ENCODE assay signal across 1 cellular context in the genomic region with DNA sequence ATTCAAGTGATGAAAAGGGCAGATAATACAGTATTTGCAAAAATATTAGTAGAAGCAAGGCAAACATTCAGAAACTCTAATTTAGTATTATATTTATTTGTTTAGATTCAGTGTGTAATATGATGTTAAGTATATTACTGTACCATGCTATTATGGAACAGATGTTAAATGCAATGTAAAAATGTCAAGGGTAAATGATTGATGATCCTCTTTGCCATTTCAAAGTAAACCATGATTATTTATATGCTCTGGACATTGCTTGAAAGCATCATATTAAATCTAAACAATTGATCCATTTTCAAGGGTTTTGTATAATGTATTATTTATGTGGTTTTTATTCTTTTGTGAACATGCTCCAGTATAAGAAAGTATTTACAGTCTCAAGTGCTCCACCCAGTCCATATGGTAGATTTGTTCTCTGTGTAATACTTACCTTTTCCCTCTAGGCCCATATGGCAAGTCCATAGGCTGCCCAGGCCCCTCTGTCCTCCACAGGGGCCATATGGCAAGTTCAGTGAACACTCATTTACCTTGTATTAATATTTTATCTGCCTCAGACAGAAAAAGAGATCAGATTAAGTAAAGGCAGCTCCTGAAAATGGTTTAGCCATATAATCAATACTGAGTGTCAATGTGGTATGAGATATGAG.
TF ChIP-seq lines count a peak whose summit lies in the region.

No MANE protein-coding gene starts in this region.

TF ChIP-seq in WTC11, 78 proteins besides CTCF, POLR2A, EP300 and RAD21 (continued from another document):
- TF ChIP-seq, protein P1, sequence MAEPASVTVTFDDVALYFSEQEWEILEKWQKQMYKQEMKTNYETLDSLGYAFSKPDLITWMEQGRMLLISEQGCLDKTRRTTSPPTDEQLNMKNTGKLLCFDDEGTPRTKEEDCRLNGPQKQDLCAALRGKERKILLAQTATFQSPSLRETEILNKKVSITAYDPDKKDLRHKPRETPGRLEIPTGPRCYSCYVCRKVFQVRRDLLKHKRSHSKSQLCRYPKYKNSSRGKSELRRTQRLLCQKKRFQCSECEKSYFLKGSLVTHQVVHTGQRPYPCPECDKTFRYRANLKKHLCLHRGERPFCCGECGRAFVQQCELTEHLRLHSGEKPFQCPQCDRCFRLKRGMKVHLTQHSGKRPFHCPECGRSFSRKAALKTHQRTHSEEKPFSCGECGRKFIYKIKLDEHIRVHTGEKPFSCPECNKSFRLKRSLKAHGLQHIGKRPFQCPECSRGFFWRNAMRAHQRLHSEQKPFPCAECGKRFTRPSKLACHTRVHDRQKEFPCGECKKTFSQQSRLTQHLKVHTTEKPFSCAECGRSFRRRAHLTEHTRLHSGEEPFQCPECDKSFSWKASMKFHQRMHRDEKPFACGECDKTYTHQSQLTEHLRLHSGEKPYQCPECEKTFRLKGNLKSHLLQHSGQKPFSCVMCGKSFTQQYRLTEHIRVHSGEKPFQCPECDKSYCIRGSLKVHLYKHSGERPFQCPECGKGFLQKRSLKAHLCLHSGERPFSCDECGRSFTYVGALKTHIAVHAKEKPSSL (CRISPR knock-in tag; conservative IDR thresholded peaks at IDR 0.05), result no peak
- TF ChIP-seq, protein P2, sequence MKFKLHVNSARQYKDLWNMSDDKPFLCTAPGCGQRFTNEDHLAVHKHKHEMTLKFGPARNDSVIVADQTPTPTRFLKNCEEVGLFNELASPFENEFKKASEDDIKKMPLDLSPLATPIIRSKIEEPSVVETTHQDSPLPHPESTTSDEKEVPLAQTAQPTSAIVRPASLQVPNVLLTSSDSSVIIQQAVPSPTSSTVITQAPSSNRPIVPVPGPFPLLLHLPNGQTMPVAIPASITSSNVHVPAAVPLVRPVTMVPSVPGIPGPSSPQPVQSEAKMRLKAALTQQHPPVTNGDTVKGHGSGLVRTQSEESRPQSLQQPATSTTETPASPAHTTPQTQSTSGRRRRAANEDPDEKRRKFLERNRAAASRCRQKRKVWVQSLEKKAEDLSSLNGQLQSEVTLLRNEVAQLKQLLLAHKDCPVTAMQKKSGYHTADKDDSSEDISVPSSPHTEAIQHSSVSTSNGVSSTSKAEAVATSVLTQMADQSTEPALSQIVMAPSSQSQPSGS (CRISPR knock-in tag; IDR thresholded peaks at IDR 0.05; ENCODE audit: borderline replicate concordance, low read depth), result no peak
- no peak for TF ChIP-seq NFATC4 (CRISPR knock-in tag; IDR thresholded peaks at IDR 0.05)
TF ChIP-seq in WTC11: peak in this region for 0.
